ENCODE assay signal across 1 cellular context in the genomic region with DNA sequence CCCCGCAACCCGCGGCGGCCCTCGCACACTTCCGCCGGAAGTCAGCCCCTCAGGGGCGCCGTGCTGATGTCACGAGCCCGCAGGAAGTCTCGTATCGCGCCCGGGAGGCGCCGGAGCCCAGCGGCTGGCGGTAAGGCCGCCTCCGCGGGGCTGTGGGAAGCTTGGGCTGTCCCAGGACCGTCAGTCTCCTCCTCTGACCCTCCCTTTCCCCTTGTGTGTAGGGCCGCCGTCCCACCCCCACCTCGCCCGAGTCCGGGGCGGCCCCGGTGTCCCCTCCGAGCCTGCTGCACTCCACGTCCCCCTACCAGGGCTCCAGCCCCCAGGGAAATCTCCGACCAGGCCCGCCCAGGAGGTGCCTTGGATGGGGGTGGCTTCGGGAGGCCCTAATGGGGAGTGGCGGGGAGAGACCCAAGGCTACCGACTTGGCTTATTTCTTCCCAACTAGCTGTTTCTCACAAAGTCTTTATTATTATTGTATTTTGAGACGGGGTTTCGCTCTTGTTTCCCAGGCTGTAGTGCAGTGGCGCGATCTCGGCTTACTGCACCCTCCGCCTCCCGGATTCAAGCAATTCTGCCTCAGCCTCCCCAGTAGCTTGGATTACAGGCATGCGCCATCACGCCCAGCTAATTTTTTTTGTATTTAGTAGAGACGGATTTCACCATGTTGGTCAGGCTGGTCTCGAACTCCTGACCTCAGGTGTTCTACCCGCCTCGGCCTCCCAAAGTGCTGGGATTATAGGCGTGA.
TF ChIP-seq lines count a peak whose summit lies in the region.

Gene ZDHHC4 (plus strand): TSS at position 86 of the 745 bp plus-strand sequence. CDS start 3,108 bp downstream, outside the sequence.

TF ChIP-seq in HepG2, 621 proteins besides CTCF, POLR2A, EP300 and RAD21 (continued from another document and continues in another):
- TF ChIP-seq, protein P1, sequence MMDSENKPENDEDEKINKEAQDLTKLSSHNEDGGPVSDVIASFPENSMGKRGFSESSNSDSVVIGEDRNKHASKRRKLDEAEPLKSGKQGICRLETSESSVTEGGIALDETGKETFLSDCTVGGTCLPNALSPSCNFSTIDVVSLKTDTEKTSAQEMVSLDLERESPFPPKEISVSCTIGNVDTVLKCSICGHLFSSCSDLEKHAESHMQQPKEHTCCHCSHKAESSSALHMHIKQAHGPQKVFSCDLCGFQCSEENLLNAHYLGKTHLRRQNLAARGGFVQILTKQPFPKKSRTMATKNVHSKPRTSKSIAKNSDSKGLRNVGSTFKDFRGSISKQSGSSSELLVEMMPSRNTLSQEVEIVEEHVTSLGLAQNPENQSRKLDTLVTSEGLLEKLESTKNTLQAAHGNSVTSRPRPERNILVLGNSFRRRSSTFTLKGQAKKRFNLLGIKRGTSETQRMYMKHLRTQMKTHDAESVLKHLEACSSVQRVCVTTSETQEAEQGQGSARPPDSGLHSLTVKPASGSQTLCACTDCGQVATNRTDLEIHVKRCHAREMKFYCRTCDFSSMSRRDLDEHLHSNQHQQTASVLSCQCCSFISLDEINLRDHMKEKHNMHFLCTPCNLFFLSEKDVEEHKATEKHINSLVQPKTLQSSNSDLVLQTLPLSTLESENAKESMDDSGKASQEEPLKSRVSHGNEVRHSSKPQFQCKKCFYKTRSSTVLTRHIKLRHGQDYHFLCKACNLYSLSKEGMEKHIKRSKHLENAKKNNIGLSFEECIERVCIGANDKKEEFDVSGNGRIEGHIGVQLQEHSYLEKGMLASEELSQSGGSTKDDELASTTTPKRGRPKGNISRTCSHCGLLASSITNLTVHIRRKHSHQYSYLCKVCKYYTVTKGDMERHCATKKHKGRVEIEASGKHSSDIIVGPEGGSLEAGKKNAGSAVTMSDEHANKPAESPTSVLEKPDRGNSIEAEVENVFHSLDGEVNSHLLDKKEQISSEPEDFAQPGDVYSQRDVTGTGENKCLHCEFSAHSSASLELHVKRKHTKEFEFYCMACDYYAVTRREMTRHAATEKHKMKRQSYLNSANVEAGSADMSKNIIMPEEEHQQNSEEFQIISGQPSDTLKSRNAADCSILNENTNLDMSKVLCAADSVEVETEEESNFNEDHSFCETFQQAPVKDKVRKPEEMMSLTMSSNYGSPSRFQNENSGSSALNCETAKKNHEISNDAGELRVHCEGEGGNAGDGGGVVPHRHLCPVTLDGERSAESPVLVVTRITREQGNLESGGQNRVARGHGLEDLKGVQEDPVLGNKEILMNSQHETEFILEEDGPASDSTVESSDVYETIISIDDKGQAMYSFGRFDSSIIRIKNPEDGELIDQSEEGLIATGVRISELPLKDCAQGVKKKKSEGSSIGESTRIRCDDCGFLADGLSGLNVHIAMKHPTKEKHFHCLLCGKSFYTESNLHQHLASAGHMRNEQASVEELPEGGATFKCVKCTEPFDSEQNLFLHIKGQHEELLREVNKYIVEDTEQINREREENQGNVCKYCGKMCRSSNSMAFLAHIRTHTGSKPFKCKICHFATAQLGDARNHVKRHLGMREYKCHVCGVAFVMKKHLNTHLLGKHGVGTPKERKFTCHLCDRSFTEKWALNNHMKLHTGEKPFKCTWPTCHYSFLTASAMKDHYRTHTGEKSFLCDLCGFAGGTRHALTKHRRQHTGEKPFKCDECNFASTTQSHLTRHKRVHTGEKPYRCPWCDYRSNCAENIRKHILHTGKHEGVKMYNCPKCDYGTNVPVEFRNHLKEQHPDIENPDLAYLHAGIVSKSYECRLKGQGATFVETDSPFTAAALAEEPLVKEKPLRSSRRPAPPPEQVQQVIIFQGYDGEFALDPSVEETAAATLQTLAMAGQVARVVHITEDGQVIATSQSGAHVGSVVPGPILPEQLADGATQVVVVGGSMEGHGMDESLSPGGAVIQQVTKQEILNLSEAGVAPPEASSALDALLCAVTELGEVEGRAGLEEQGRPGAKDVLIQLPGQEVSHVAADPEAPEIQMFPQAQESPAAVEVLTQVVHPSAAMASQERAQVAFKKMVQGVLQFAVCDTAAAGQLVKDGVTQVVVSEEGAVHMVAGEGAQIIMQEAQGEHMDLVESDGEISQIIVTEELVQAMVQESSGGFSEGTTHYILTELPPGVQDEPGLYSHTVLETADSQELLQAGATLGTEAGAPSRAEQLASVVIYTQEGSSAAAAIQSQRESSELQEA (CRISPR knock-in tag; IDR thresholded peaks at IDR 0.05; ENCODE audit: not compliant biosample characterization) = no peak
- no peak for TF ChIP-seq ZNF124 (CRISPR knock-in tag; IDR thresholded peaks at IDR 0.05)
- TF ChIP-seq, protein P2, sequence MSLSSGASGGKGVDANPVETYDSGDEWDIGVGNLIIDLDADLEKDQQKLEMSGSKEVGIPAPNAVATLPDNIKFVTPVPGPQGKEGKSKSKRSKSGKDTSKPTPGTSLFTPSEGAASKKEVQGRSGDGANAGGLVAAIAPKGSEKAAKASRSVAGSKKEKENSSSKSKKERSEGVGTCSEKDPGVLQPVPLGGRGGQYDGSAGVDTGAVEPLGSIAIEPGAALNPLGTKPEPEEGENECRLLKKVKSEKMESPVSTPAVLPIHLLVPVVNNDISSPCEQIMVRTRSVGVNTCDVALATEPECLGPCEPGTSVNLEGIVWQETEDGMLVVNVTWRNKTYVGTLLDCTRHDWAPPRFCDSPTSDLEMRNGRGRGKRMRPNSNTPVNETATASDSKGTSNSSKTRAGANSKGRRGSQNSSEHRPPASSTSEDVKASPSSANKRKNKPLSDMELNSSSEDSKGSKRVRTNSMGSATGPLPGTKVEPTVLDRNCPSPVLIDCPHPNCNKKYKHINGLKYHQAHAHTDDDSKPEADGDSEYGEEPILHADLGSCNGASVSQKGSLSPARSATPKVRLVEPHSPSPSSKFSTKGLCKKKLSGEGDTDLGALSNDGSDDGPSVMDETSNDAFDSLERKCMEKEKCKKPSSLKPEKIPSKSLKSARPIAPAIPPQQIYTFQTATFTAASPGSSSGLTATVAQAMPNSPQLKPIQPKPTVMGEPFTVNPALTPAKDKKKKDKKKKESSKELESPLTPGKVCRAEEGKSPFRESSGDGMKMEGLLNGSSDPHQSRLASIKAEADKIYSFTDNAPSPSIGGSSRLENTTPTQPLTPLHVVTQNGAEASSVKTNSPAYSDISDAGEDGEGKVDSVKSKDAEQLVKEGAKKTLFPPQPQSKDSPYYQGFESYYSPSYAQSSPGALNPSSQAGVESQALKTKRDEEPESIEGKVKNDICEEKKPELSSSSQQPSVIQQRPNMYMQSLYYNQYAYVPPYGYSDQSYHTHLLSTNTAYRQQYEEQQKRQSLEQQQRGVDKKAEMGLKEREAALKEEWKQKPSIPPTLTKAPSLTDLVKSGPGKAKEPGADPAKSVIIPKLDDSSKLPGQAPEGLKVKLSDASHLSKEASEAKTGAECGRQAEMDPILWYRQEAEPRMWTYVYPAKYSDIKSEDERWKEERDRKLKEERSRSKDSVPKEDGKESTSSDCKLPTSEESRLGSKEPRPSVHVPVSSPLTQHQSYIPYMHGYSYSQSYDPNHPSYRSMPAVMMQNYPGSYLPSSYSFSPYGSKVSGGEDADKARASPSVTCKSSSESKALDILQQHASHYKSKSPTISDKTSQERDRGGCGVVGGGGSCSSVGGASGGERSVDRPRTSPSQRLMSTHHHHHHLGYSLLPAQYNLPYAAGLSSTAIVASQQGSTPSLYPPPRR (CRISPR knock-in tag; IDR thresholded peaks at IDR 0.05; ENCODE audit: borderline replicate concordance) = peak; percentile 37; the same call in 1 of the 2 replicates
- TF ChIP-seq FOXP1 (IDR thresholded peaks at IDR 0.05) = no peak
- TF ChIP-seq FOXP1 (CRISPR knock-in tag; IDR thresholded peaks at IDR 0.05) = no peak
- no peak; the same call in 1 of the 2 replicates for TF ChIP-seq CSRNP1 (CRISPR knock-in tag; IDR thresholded peaks at IDR 0.05)
- TF ChIP-seq GPN1 (CRISPR knock-in tag; IDR thresholded peaks at IDR 0.05; ENCODE audit: borderline replicate concordance) = no peak
- TF ChIP-seq ZNF713 (CRISPR knock-in tag; IDR thresholded peaks at IDR 0.05) = 0 out of 2 replicates have a peak, but pooled peaks have one; percentile 38
- TF ChIP-seq TCF7L2 (IDR thresholded peaks at IDR 0.05; ENCODE audit: low read depth, low read length) = no peak
- TF ChIP-seq STAT5B (CRISPR knock-in tag; IDR thresholded peaks at IDR 0.05) = no peak
- TF ChIP-seq SP1 (IDR thresholded peaks at IDR 0.05) = no peak
- TF ChIP-seq SP1 (CRISPR knock-in tag; IDR thresholded peaks at IDR 0.05) = 0 out of 2 replicates have a peak, but pooled peaks have one; percentile 16
- 0 out of 2 replicates have a peak, but pooled peaks have one; percentile 37 for TF ChIP-seq HIVEP1 (CRISPR knock-in tag; IDR thresholded peaks at IDR 0.05)
- TF ChIP-seq ZFP90 (CRISPR knock-in tag; IDR thresholded peaks at IDR 0.05; ENCODE audit: borderline replicate concordance) = peak; percentile 70; the same call in 1 of the 2 replicates
- TF ChIP-seq KLF11 (CRISPR knock-in tag; IDR thresholded peaks at IDR 0.05) = peak; percentile 25; the same call in 1 of the 2 replicates
- no peak; the same call in 1 of the 2 replicates for TF ChIP-seq SP4 (CRISPR knock-in tag; IDR thresholded peaks at IDR 0.05)
- TF ChIP-seq, protein P3, sequence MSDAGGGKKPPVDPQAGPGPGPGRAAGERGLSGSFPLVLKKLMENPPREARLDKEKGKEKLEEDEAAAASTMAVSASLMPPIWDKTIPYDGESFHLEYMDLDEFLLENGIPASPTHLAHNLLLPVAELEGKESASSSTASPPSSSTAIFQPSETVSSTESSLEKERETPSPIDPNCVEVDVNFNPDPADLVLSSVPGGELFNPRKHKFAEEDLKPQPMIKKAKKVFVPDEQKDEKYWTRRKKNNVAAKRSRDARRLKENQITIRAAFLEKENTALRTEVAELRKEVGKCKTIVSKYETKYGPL (CRISPR knock-in tag; IDR thresholded peaks at IDR 0.05) = no peak
- no peak; the same call in 1 of the 2 replicates for TF ChIP-seq NR2F2 (IDR thresholded peaks at IDR 0.05; ENCODE audit: borderline replicate concordance, low read depth)
- no peak for TF ChIP-seq ZNF224 (CRISPR knock-in tag; IDR thresholded peaks at IDR 0.05)
- no peak for TF ChIP-seq ZNF17 (CRISPR knock-in tag; IDR thresholded peaks at IDR 0.05)
- peak; percentile 98 for TF ChIP-seq HOXA3 (CRISPR knock-in tag; IDR thresholded peaks at IDR 0.05)
- no peak for TF ChIP-seq MTA1 (CRISPR knock-in tag; IDR thresholded peaks at IDR 0.05; ENCODE audit: borderline replicate concordance)
- peak; percentile 57; the same call in 1 of the 2 replicates for TF ChIP-seq ZNF780A (CRISPR knock-in tag; IDR thresholded peaks at IDR 0.05)
- no peak for TF ChIP-seq REXO4 (CRISPR knock-in tag; IDR thresholded peaks at IDR 0.05; ENCODE audit: borderline replicate concordance)
- TF ChIP-seq ARID3A (IDR thresholded peaks at IDR 0.05; ENCODE audit: low read depth, low read length) = no peak; the same call in 1 of the 2 replicates
- no peak; the same call in 1 of the 2 replicates for TF ChIP-seq BRCA1 (CRISPR knock-in tag; IDR thresholded peaks at IDR 0.05)
- TF ChIP-seq ZNF674 (CRISPR knock-in tag; IDR thresholded peaks at IDR 0.05; ENCODE audit: low read depth) = 0 out of 2 replicates have a peak, but pooled peaks have one; percentile 52
- no peak for TF ChIP-seq ZNF703 (CRISPR knock-in tag; IDR thresholded peaks at IDR 0.05; ENCODE audit: borderline replicate concordance)
- no peak for TF ChIP-seq ONECUT2 (CRISPR knock-in tag; IDR thresholded peaks at IDR 0.05)
- peak; percentile 80 for TF ChIP-seq PHF20 (CRISPR knock-in tag; IDR thresholded peaks at IDR 0.05)
- TF ChIP-seq YY1 (IDR thresholded peaks at IDR 0.05; ENCODE audit: insufficient read depth, insufficient replicate concordance, low read depth, low read length) = peak; percentile 57
- TF ChIP-seq ZBTB7B (CRISPR knock-in tag; IDR thresholded peaks at IDR 0.05) = peak; percentile 46; the same call in 1 of the 2 replicates
- TF ChIP-seq KDM3A (CRISPR knock-in tag; IDR thresholded peaks at IDR 0.05; ENCODE audit: low read depth) = 0 out of 2 replicates have a peak, but pooled peaks have one; percentile 50
- no peak for TF ChIP-seq ZNF251 (CRISPR knock-in tag; IDR thresholded peaks at IDR 0.05)
- TF ChIP-seq ZMAT3 (CRISPR knock-in tag; conservative IDR thresholded peaks at IDR 0.05) = peak; percentile 66; the same call in 1 of the 2 replicates
- no peak for TF ChIP-seq ZBTB42 (CRISPR knock-in tag; IDR thresholded peaks at IDR 0.05)
- no peak for TF ChIP-seq ZNF773 (CRISPR knock-in tag; IDR thresholded peaks at IDR 0.05; ENCODE audit: borderline replicate concordance)
- peak; percentile 59; the same call in 1 of the 2 replicates for TF ChIP-seq ZBTB43 (CRISPR knock-in tag; conservative IDR thresholded peaks at IDR 0.05)
- TF ChIP-seq TRIM24 (CRISPR knock-in tag; IDR thresholded peaks at IDR 0.05) = no peak
- peak; percentile 21; the same call in 1 of the 2 replicates for TF ChIP-seq KDM5A (IDR thresholded peaks at IDR 0.05; ENCODE audit: borderline replicate concordance, low read length)
- no peak for TF ChIP-seq MLLT10 (CRISPR knock-in tag; IDR thresholded peaks at IDR 0.05)
- TF ChIP-seq CAMTA2 (CRISPR knock-in tag; IDR thresholded peaks at IDR 0.05; ENCODE audit: borderline replicate concordance) = no peak
- peak; percentile 96 for TF ChIP-seq ETV5 (CRISPR knock-in tag; IDR thresholded peaks at IDR 0.05; ENCODE audit: borderline replicate concordance)
- TF ChIP-seq SNAPC2 (CRISPR knock-in tag; IDR thresholded peaks at IDR 0.05) = no peak
